ENCODE assay signal across 17 cellular contexts in the genomic region with DNA sequence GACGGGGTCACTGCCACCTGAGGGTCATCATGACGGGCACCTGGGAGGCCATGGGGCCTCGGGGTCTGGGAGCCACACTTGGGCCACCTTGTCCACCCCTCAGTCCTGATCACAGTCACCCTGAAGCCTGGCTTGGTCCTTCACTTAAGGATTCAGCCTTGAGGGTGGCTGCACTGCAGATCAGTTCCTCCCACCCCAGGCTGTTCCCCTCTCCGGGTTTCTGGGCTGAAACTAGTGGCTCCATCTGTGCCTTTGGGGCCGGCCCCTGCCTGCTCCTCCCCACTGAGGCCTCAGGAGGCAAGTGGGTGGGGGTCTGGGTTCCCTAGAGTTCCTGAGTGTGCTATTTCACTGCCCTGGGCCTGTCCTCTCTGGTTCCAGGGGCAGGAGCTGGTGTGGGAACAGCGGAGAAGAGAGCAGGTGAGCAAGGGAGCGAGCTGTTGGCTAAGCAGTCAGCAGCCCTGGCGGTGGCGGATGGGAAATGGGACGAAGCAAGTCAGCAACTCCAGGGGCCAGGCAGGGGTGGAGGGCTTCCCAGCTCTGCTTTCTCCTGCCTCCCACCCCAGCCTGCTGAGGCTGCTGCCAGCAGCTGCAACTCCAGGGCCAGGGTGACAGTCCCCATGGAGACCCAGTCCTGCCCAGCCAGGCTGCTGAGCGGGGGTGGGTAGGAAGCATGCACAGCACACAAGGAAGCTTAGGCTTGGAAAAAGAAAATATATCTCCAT.
A peak's percentile ranks its signal among the peaks of the same experiment; 100 is the strongest.
DNase-seq lines count a peak whose midpoint lies in the region; FAIRE-seq and TF ChIP-seq lines count a peak whose summit lies in the region.
"Had no signal": no experiment of that assay in that cellular context is flagged by ENCODE, and none has a peak within 500 bp of the region (broad histone marks: within the 10 kb centered on the region; RNA-seq: fewer than 3 reads in every experiment).

No MANE protein-coding gene starts in this region.

- DNase-seq in COLO668 (lab: John Stamatoyannopoulos, UW; ENCODE audit: unreplicated experiment) (peak; percentile 31), kidney (peak; percentile 48), spleen (peak; percentile 67), NCI-H2107 treated with DMSO at 0.1 percent for 48 hours (lab: John Stamatoyannopoulos, UW; ENCODE audit: unreplicated experiment) (no peak), endothelial cell (ENCODE audit: low spot score) (no peak), superior temporal gyrus (ENCODE audit: extremely low spot score) (no peak), SKM-1 (lab: John Stamatoyannopoulos, UW; ENCODE audit: unreplicated experiment) (no peak)
- DNase-seq: AML-193; CD4-positive, alpha-beta T cell; HCEC 1CT had no signal

- H3K36me3 ChIP-seq in HUES6 (ENCODE audit: control insufficient read depth, insufficient read depth, low read length) (no peaks in the 10 kb centered on the region), kidney (ENCODE audit: control insufficient read depth in 1 of 2, insufficient read depth in 2 of 2, low read length in 2 of 2) (no peaks in the 10 kb centered on the region), spleen (no peaks in the 10 kb centered on the region)

- 82 to 92% (median 89%) methylated on average over 10 to 11 of the region's 11 CpGs for WGBS in spleen, 5 donors

- H3K27me3 ChIP-seq in HUES6 (ENCODE audit: control insufficient read depth, insufficient read depth, low read length) = peaks cover 18% of the 10 kb centered on the region; the same call in 1 of the 2 replicates
- H3K27me3 ChIP-seq in spleen (replicated peaks in 1 of 7) = no peaks in the 10 kb centered on the region

- TF ChIP-seq POLR2A in spleen (IDR thresholded peaks at IDR 0.05) = no peak

- H3K36me3 Mint-ChIP-seq in endothelial cell (ENCODE audit: low read depth, unreplicated experiment) = peaks cover 4% of the 10 kb centered on the region

- peaks cover 11% of the 10 kb centered on the region for H3K9me3 ChIP-seq in HUES6 (ENCODE audit: control insufficient read depth, insufficient read depth, low read depth, low read length)
- no peaks in the 10 kb centered on the region for H3K9me3 ChIP-seq in kidney (ENCODE audit: control insufficient read depth in 1 of 2, low read length in 2 of 2)
- peaks cover 0 to 24% (median 8%) of the 10 kb centered on the region in 8 donors for H3K9me3 ChIP-seq in spleen

- H3K27ac Mint-ChIP-seq in endothelial cell (ENCODE audit: unreplicated experiment) = no peak overlapping the region
- H3K27ac Mint-ChIP-seq: CD4-positive, alpha-beta T cell had no signal

- H3K27ac ChIP-seq in HUES6 (ENCODE audit: low read depth, low read length) (no peak overlapping the region; the same call in 1 of the 2 replicates), kidney (ENCODE audit: low read depth in 2 of 2, low read length in 2 of 2) (no peak overlapping the region), spleen (no peak overlapping the region)
- H3K27ac ChIP-seq: C4-2B, KMS-11 had no signal

- no peaks in the 10 kb centered on the region for H3K4me1 Mint-ChIP-seq in endothelial cell (ENCODE audit: unreplicated experiment)

- H3K4me3 ChIP-seq in HUES6 (ENCODE audit: low read depth, low read length) = peak overlapping the region; percentile 0; the same call in 1 of the 2 replicates
- no peak overlapping the region for H3K4me3 ChIP-seq in kidney (ENCODE audit: low read length in 2 of 2)
- H3K4me3 ChIP-seq in spleen = no peak overlapping the region

- H3K9ac ChIP-seq in HUES6 (ENCODE audit: low read length) (peak overlapping the region; percentile 17), kidney (ENCODE audit: low read length in 2 of 2) (no peak overlapping the region)
- H3K9ac ChIP-seq: KMS-11 had no signal

- no peak for TF ChIP-seq CTCF in kidney (IDR thresholded peaks at IDR 0.05; ENCODE audit: borderline replicate concordance, extremely low read depth, insufficient read depth)
- TF ChIP-seq CTCF in spleen (IDR thresholded peaks at IDR 0.05 in 8 of 11, conservative IDR thresholded peaks at IDR 0.05 in 3 of 11) = no peak
- no peak for TF ChIP-seq CTCF in endothelial cell (IDR thresholded peaks at IDR 0.05; ENCODE audit: unreplicated experiment)

- peaks cover 2% of the 10 kb centered on the region for H3K27me3 Mint-ChIP-seq in endothelial cell (ENCODE audit: unreplicated experiment)
- H3K27me3 Mint-ChIP-seq: CD4-positive, alpha-beta T cell had no signal

- FAIRE-seq in kidney (lab: Jason Lieb, UNC) = no peak
- FAIRE-seq: A204.1, G401.6, GM12891, GM19239 had no signal

- intact Hi-C loops in kidney (cut with DNase I) (no loop called here), spleen (cut with DNase I; ENCODE audit: low total_unique reads) (no loop called here)

- H3K4me1 ChIP-seq in HUES6 (ENCODE audit: control insufficient read depth, insufficient read depth, low read length) (peaks cover 31% of the 10 kb centered on the region; the same call in 1 of the 2 replicates), kidney (ENCODE audit: control insufficient read depth in 1 of 2, insufficient read depth in 1 of 2, low read depth in 1 of 2, low read length in 2 of 2) (no peaks in the 10 kb centered on the region), spleen (no peaks in the 10 kb centered on the region)

- no peaks in the 10 kb centered on the region for H3K9me3 Mint-ChIP-seq in endothelial cell (ENCODE audit: unreplicated experiment)

- no peak overlapping the region for H3K4me3 Mint-ChIP-seq in endothelial cell (ENCODE audit: unreplicated experiment)
- H3K4me3 Mint-ChIP-seq: CD4-positive, alpha-beta T cell had no signal

Comparison
In these comparisons a context has a peak if more than half of its experiments do, and no peak if none do; other contexts are left out.
1. DNase-seq: peak in COLO668 (single experiment), kidney (single experiment) and spleen (single experiment); none in NCI-H2107 treated with DMSO at 0.1 percent for 48 hours (single experiment), endothelial cell (single experiment), superior temporal gyrus (single experiment) and SKM-1 (single experiment).